Comparison of ENCODE assay signal across 23 cellular contexts in the genomic region with DNA sequence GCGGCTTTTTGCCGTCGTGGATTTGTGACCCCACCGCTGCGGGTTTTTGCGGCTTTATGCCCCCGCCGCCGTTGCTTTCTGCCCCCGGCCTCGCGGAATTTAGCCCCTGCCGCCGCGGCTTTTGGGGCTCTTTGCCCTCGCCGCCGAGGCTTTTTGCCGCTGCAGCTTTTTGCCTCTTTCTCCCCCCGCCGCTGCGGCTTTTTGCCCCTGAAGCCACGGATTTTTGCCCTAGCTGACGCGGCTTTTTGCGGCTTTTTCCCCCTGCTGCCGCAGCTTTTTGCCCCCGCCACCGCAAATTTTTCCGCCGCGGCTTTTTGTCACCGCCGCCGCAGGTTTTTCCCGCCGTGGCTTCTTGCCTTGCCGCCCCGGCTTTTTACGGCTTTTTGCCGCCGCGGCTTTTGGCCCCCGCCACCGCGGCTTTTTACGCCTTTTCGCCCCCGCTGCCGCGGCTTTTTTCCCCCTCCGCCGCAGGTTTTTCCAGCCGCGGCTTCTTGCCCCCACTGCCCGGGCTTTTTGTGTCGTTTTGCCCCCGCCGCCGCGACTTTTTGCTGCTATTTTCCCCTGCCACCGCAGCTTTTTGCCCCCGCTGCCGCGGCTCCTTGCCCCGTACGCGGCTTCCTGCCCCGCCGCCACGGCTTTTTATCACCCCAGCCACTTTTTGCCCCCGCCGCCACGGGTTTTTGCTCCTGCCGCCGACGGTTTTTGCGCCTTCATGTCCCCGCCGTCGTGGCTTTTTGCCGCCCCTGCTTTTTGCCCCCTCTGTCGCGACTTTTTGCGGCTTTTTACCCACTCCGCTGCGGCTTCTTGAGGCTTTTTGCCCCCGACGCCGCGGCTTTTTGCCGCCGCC.
"Had no signal": no experiment of that assay in that cellular context is flagged by ENCODE, and none has a peak within 500 bp of the region (broad histone marks: within the 10 kb centered on the region; RNA-seq: fewer than 3 reads in every experiment).

No MANE protein-coding gene starts in this region.

- FAIRE-seq: TTC549 had no signal

- ATAC-seq: activated T-cell treated with anti-CD3 and anti-CD28 coated beads, Interleukin-2, amount 50 U/mL, for 4 hours; PC-3; T-helper 17 cell had no signal

- H3K36me3 ChIP-seq: breast epithelium had no signal

- H3K27me3 ChIP-seq: breast epithelium had no signal

- H3K27ac ChIP-seq: breast epithelium had no signal

- H3K27ac Mint-ChIP-seq: activated B cell treated with CpG ODN at 0.5 μM for 24 hours; activated CD4-positive, alpha-beta T cell treated with anti-CD3 and anti-CD28 coated beads, Interleukin-2, amount 10 ng/mL, durations not matched to agents 24 days and 14 days; activated naive CD4-positive, alpha-beta T cell treated with anti-CD3 and anti-CD28 coated beads, Interleukin-2, amount 50 U/mL, for 24 hours; T-helper 17 cell had no signal

- H3K4me1 ChIP-seq: breast epithelium had no signal

- H3K4me3 Mint-ChIP-seq: activated B cell treated with CpG ODN at 0.5 μM for 24 hours; activated CD4-positive, alpha-beta T cell treated with anti-CD3 and anti-CD28 coated beads, Interleukin-2, amount 10 ng/mL, durations not matched to agents 24 days and 14 days; activated naive CD4-positive, alpha-beta T cell treated with anti-CD3 and anti-CD28 coated beads, Interleukin-2, amount 50 U/mL, for 24 hours; activated T-cell treated with anti-CD3 and anti-CD28 coated beads, Interleukin-2, amount 50 U/mL, for 4 hours; T-helper 17 cell had no signal

- H3K27me3 Mint-ChIP-seq: activated B cell treated with CpG ODN at 0.5 μM for 24 hours; activated CD4-positive, alpha-beta T cell treated with anti-CD3 and anti-CD28 coated beads, Interleukin-2, amount 10 ng/mL, durations not matched to agents 24 days and 14 days; activated naive CD4-positive, alpha-beta T cell treated with anti-CD3 and anti-CD28 coated beads, Interleukin-2, amount 50 U/mL, for 24 hours; T-helper 17 cell had no signal

- DNase-seq: activated B cell treated with CpG ODN at 0.5 μM for 24 hours; activated CD4-positive, alpha-beta T cell treated with anti-CD3 and anti-CD28 coated beads for 1 hour; activated CD4-positive, alpha-beta T cell treated with anti-CD3 and anti-CD28 coated beads, Interleukin-2, amount 10 ng/mL, durations not matched to agents 24 days and 14 days; activated CD4-positive, alpha-beta T cell treated with anti-CD3 and anti-CD28 coated beads, Interleukin-2, amount 50 U/mL, for 48 hours; activated CD8-positive, alpha-beta memory T cell treated with anti-CD3 and anti-CD28 coated beads for 24 hours; activated naive CD4-positive, alpha-beta T cell; activated T-cell treated with anti-CD3 and anti-CD28 coated beads, Interleukin-2, amount 50 U/mL, for 4 hours; caudate nucleus; MM.1S; NCI-H1105; NCI-H1436; NCI-H1694 treated with DMSO at 0.1 percent for 48 hours; NCI-H2029 treated with DMSO at 0.1 percent for 48 hours; NCI-H345; NCI-H510A; NCI-H526 treated with DMSO at 0.1 percent for 48 hours; PC-3; SIG-M5; T-helper 17 cell; T-helper 9 cell had no signal

- H3K4me3 ChIP-seq: breast epithelium had no signal

- H3K4me1 Mint-ChIP-seq: activated B cell treated with CpG ODN at 0.5 μM for 24 hours; activated CD4-positive, alpha-beta T cell treated with anti-CD3 and anti-CD28 coated beads, Interleukin-2, amount 10 ng/mL, durations not matched to agents 24 days and 14 days; activated naive CD4-positive, alpha-beta T cell treated with anti-CD3 and anti-CD28 coated beads, Interleukin-2, amount 50 U/mL, for 24 hours; T-helper 17 cell had no signal
